In genomic region chr14:51651388-51652167, GRCh38 we compare ENCODE assay signal across 8 cellular contexts. TPM values are rescaled to one million over a fixed set of nuclear protein-coding genes. Genes with fewer than 3 reads are reported as not detected.
A peak's percentile ranks its signal among the peaks of the same experiment; 100 is the strongest.
DNase-seq lines count a peak whose midpoint lies in the region; ATAC-seq and TF ChIP-seq lines count a peak whose summit lies in the region.

Gene FRMD6, plus strand, starts transcription at chr14:51651910. Its CDS starts 37,927 bp downstream, at chr14:51689837.

- H3K4me3 ChIP-seq in neuronal stem cell (ENCODE audit: low read length in 2 of 2): peak within 1 kb of the TSS; percentile 91 to 96
- peak within 1 kb of the TSS; percentile 84 to 92 (median 85) for H3K4me3 ChIP-seq in subcutaneous abdominal adipose tissue (ENCODE audit: low read depth in 1 of 5, low read length in 5 of 5)

- H2AK5ac ChIP-seq in neuronal stem cell (ENCODE audit: low read depth, low read length): peak within 1 kb of the TSS; percentile 84

- no CpG with 5 or more reads among the region's 86 CpGs for WGBS in neuronal stem cell (ENCODE audit: extremely low coverage in 2 of 2, insufficient read length in 2 of 2, insufficient replicate concordance in 1 of 2), 2 donors

- H3K27me3 ChIP-seq in neuronal stem cell (ENCODE audit: control insufficient read depth in 3 of 3, insufficient read depth in 3 of 3, low read depth in 1 of 3, low read length in 3 of 3) (no peaks in the 10 kb centered on the region), subcutaneous abdominal adipose tissue (ENCODE audit: control insufficient read depth in 5 of 5, insufficient read depth in 4 of 5, low read length in 5 of 5) (no peaks in the 10 kb centered on the region)

- H3K27ac ChIP-seq in neuronal stem cell (replicated peaks; ENCODE audit: low read length) (peak within 1 kb of the TSS; percentile 96), subcutaneous abdominal adipose tissue (ENCODE audit: low read depth, low read length) (peak within 1 kb of the TSS; percentile 84)

- H2BK12ac ChIP-seq in neuronal stem cell (ENCODE audit: low read length): no peak within 1 kb of the TSS

- ATAC-seq in GM21717 (IDR thresholded peaks at IDR 0.05; ENCODE audit: unreplicated experiment): peak; percentile 74

- H3K14ac ChIP-seq in neuronal stem cell (ENCODE audit: low read length): peak within 1 kb of the TSS; percentile 71

- H4K91ac ChIP-seq in neuronal stem cell (ENCODE audit: low read depth, low read length, poor library complexity): no peak within 1 kb of the TSS

- H3K4ac ChIP-seq in neuronal stem cell (ENCODE audit: low read length): no peak within 1 kb of the TSS

- no peaks in the 10 kb centered on the region for H3K36me3 ChIP-seq in neuronal stem cell (replicated peaks in 1 of 2; ENCODE audit: control insufficient read depth in 2 of 2, insufficient read depth in 2 of 2, low read length in 2 of 2)
- H3K36me3 ChIP-seq in subcutaneous abdominal adipose tissue (ENCODE audit: control insufficient read depth in 5 of 5, insufficient read depth in 5 of 5, low read length in 5 of 5): no peaks in the 10 kb centered on the region

- peak within 1 kb of the TSS; percentile 99 for H3K18ac ChIP-seq in neuronal stem cell (ENCODE audit: low read length)

- H3K9ac ChIP-seq in neuronal stem cell (ENCODE audit: low read depth, low read length, poor library complexity): peak within 1 kb of the TSS; percentile 100
- H3K9ac ChIP-seq in subcutaneous abdominal adipose tissue (ENCODE audit: low read length in 5 of 5): peak within 1 kb of the TSS; percentile 52 to 95 (median 83)

- H4K8ac ChIP-seq in neuronal stem cell (ENCODE audit: low read depth, low read length): peak within 1 kb of the TSS; percentile 43

- H3K4me2 ChIP-seq in neuronal stem cell (ENCODE audit: insufficient read depth, low read length, poor library complexity, severe bottlenecking): peak within 1 kb of the TSS; percentile 71

- no peaks in the 10 kb centered on the region for H3K79me1 ChIP-seq in neuronal stem cell (ENCODE audit: low read depth, low read length)

- peaks cover 3 to 7% of the 10 kb centered on the region in 2 donors for H3K4me1 ChIP-seq in neuronal stem cell (ENCODE audit: control insufficient read depth in 2 of 2, insufficient read depth in 1 of 2, low read depth in 1 of 2, low read length in 2 of 2)
- H3K4me1 ChIP-seq in subcutaneous abdominal adipose tissue (ENCODE audit: control insufficient read depth in 5 of 5, insufficient read depth in 5 of 5, low read length in 5 of 5): peaks cover 0 to 32% (median 26%) of the 10 kb centered on the region in 5 donors

- DNase-seq in DMS79 (lab: John Stamatoyannopoulos, UW): peak; percentile 85
- DNase-seq in KG1 (lab: John Stamatoyannopoulos, UW): peak; percentile 55
- DNase-seq in activated gamma-delta T cell treated with anti-CD3 and anti-CD28 coated beads, Interleukin-2, amount 50 U/mL, for 16 hours (ENCODE audit: low read depth): peak; percentile 57
- peak; percentile 80 for DNase-seq in foreskin melanocyte
- DNase-seq in neuronal stem cell (ENCODE audit: low spot score): peak; percentile 90

- H2BK5ac ChIP-seq in neuronal stem cell (ENCODE audit: low read length): peak within 1 kb of the TSS; percentile 95

- H3K9me3 ChIP-seq in neuronal stem cell (replicated peaks in 1 of 2; ENCODE audit: control insufficient read depth in 2 of 2, insufficient read depth in 1 of 2, low read depth in 1 of 2, low read length in 2 of 2): no peaks in the 10 kb centered on the region
- no peaks in the 10 kb centered on the region for H3K9me3 ChIP-seq in subcutaneous abdominal adipose tissue (ENCODE audit: control insufficient read depth in 5 of 5, low read length in 5 of 5)

- peak; percentile 54 for TF ChIP-seq POLR2A in Raji (IDR thresholded peaks at IDR 0.05; ENCODE audit: insufficient read depth, low read depth, low read length)

- peak within 1 kb of the TSS; percentile 98 for H2BK15ac ChIP-seq in neuronal stem cell (ENCODE audit: low read length)

- H2BK120ac ChIP-seq in neuronal stem cell (ENCODE audit: low read depth, low read length): peak within 1 kb of the TSS; percentile 88

- peak within 1 kb of the TSS; percentile 93 for H3K23ac ChIP-seq in neuronal stem cell (ENCODE audit: low read depth, low read length, poor library complexity)

- peak within 1 kb of the TSS; percentile 99 for H2AFZ ChIP-seq in neuronal stem cell (ENCODE audit: low read length)

RNA-seq across cellular contexts. Expression of gene FRMD6, which starts in this region (rescaled TPM):
- 8.9 TPM for polyA plus RNA-seq in neuronal stem cell (2013, experiment 1 of 2)
- polyA plus RNA-seq in neuronal stem cell (2013, experiment 2 of 2): 9.2 TPM

Comparison
In these comparisons a context has a peak if more than half of its experiments do, and no peak if none do; other contexts are left out.
1. Peak in every context shown above with its lines: DNase-seq, ATAC-seq, H3K4me3 ChIP-seq and H3K27ac ChIP-seq.